Comparison of ENCODE assay signal across 18 cellular contexts in the genomic region with DNA sequence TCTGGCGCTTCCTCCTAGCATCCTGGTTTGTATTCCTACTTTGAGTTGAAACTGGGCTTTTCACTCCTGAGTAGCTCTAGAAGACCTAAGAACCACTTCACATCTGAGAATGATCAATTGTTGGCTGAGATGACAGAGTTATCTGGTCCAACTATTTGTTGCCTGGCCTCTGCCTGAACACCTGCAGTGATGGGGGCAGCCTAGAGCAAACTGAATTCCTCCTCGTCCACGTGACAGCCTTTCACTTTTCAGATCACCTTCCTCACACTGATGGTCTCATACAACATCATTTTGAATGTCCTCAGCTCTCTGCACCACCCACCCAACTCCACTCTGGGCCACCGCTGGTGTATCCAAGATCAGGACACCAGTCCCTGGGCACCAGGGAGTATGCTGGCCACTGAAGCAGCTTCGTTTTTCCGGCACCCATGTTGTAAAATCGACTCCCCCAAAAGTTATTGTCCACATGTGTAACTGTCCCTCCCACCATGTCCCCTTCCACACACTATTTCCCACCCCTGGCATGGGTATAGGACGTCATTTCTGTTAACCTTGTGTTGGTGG.
A peak's percentile ranks its signal among the peaks of the same experiment; 100 is the strongest.
DNase-seq lines count a peak whose midpoint lies in the region; ATAC-seq and TF ChIP-seq lines count a peak whose summit lies in the region.
"Had no signal": no experiment of that assay in that cellular context is flagged by ENCODE, and none has a peak within 500 bp of the region (broad histone marks: within the 10 kb centered on the region; RNA-seq: fewer than 3 reads in every experiment).

No MANE protein-coding gene starts in this region.

- no peaks in the 10 kb centered on the region for H3K9me3 Mint-ChIP-seq in endodermal cell
- H3K9me3 Mint-ChIP-seq: activated CD4-positive, alpha-beta T cell treated with anti-CD3 and anti-CD28 coated beads, Interleukin-2, amount 10 ng/mL, durations not matched to agents 7 days and 5 days; CD4-positive, alpha-beta memory T cell had no signal

- DNase-seq in cardiac septum (ENCODE audit: low spot score) (peak; percentile 64), Right ventricle myocardium inferior (ENCODE audit: missing footprints) (no peak), endodermal cell (peak; percentile 79), sciatic nerve (ENCODE audit: low spot score) (no peak), AML-193 (lab: John Stamatoyannopoulos, UW) (no peak), NCI-H524 treated with DMSO at 0.1 percent for 48 hours (lab: John Stamatoyannopoulos, UW) (no peak)
- DNase-seq: activated CD4-positive, alpha-beta T cell treated with anti-CD3 and anti-CD28 coated beads, Interleukin-2, amount 10 ng/mL, durations not matched to agents 7 days and 5 days; activated naive CD4-positive, alpha-beta T cell treated with anti-CD3 and anti-CD28 coated beads, Interleukin-2, amount 50 U/mL, for 16 hours; CD4-positive, alpha-beta memory T cell; NCI-H1436; NCI-H446; OCI-M1 had no signal

- H3K4me3 Mint-ChIP-seq in endodermal cell, result no peak overlapping the region
- H3K4me3 Mint-ChIP-seq: activated CD4-positive, alpha-beta T cell treated with anti-CD3 and anti-CD28 coated beads, Interleukin-2, amount 10 ng/mL, durations not matched to agents 7 days and 5 days; CD4-positive, alpha-beta memory T cell had no signal

- 63 to 70% methylated on average over 4 to 8 of the region's 8 CpGs for WGBS in endodermal cell (ENCODE audit: insufficient coverage in 1 of 2, insufficient read length in 1 of 2), 2 experiments

- no peaks in the 10 kb centered on the region for H3K27me3 Mint-ChIP-seq in endodermal cell (ENCODE audit: insufficient read depth)

- ATAC-seq in Right ventricle myocardium inferior (no peak), sciatic nerve (peak; percentile 67), GM19395 (IDR thresholded peaks at IDR 0.05; ENCODE audit: unreplicated experiment) (no peak)

- peak overlapping the region; percentile 1 for H3K27ac ChIP-seq in endodermal cell (ENCODE audit: low read depth, low read length)
- H3K27ac ChIP-seq: epithelial cell of prostate, neutrophil, SK-N-MC had no signal

- TF ChIP-seq EP300 in Ishikawa (IDR thresholded peaks at IDR 0.05; ENCODE audit: borderline replicate concordance), result no peak

- H3K4me1 Mint-ChIP-seq in endodermal cell, result peaks cover 54% of the 10 kb centered on the region
- H3K4me1 Mint-ChIP-seq: activated CD4-positive, alpha-beta T cell treated with anti-CD3 and anti-CD28 coated beads, Interleukin-2, amount 10 ng/mL, durations not matched to agents 7 days and 5 days had no signal

- H3K27me3 ChIP-seq in endodermal cell (ENCODE audit: control insufficient read depth, insufficient read depth, low read length, poor library complexity, severe bottlenecking), result no peaks in the 10 kb centered on the region

- no peaks in the 10 kb centered on the region for H3K9me3 ChIP-seq in endodermal cell (ENCODE audit: control insufficient read depth, low read length)
- H3K9me3 ChIP-seq: neutrophil had no signal

- peak; percentile 63 for TF ChIP-seq CTCF in endodermal cell (conservative IDR thresholded peaks at IDR 0.05)

- H3K36me3 Mint-ChIP-seq in endodermal cell (ENCODE audit: low read depth), result peaks cover 10% of the 10 kb centered on the region
- H3K36me3 Mint-ChIP-seq: CD4-positive, alpha-beta memory T cell had no signal

- H3K36me3 ChIP-seq in endodermal cell (ENCODE audit: control insufficient read depth, insufficient read depth, low read length), result peaks cover 5% of the 10 kb centered on the region
- H3K36me3 ChIP-seq: neutrophil had no signal

- no peak overlapping the region for H3K4me3 ChIP-seq in endodermal cell (ENCODE audit: low read length)
- H3K4me3 ChIP-seq: coronary artery, SK-N-MC had no signal

- TF ChIP-seq RAD21 in Ishikawa (IDR thresholded peaks at IDR 0.05; ENCODE audit: low read depth), result no peak

- intact Hi-C loops in cardiac septum (cut with DNase I) (no loop called here), Right ventricle myocardium inferior (cut with DNase I) (no loop called here), sciatic nerve (cut with DNase I) (no loop called here)

- H3K27ac Mint-ChIP-seq in endodermal cell, result peak overlapping the region; percentile 29
- H3K27ac Mint-ChIP-seq: activated CD4-positive, alpha-beta T cell treated with anti-CD3 and anti-CD28 coated beads, Interleukin-2, amount 10 ng/mL, durations not matched to agents 7 days and 5 days; CD4-positive, alpha-beta memory T cell had no signal

- H3K9ac ChIP-seq in endodermal cell (ENCODE audit: extremely low read depth, low read length, poor library complexity, severe bottlenecking), result no peak overlapping the region

- H3K4me1 ChIP-seq in endodermal cell (ENCODE audit: control insufficient read depth, insufficient read depth, low read length), result peaks cover 33% of the 10 kb centered on the region

TF ChIP-seq in Ishikawa, 13 proteins besides CTCF, POLR2A, EP300 and RAD21:
- TF ChIP-seq, protein P1, sequence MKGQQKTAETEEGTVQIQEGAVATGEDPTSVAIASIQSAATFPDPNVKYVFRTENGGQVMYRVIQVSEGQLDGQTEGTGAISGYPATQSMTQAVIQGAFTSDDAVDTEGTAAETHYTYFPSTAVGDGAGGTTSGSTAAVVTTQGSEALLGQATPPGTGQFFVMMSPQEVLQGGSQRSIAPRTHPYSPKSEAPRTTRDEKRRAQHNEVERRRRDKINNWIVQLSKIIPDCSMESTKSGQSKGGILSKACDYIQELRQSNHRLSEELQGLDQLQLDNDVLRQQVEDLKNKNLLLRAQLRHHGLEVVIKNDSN (IDR thresholded peaks at IDR 0.05), result peak; percentile 62
- TF ChIP-seq TCF12 (IDR thresholded peaks at IDR 0.05; ENCODE audit: low read depth), result no peak
TF ChIP-seq in Ishikawa: peak in this region for 1.

Comparison
In these comparisons a context has a peak if more than half of its experiments do, and no peak if none do; other contexts are left out.
1. DNase-seq: peak in cardiac septum (single experiment) and endodermal cell (single experiment); none in Right ventricle myocardium inferior (single experiment), sciatic nerve (single experiment), AML-193 (0 of 2) and NCI-H524 treated with DMSO at 0.1 percent for 48 hours (single experiment).